ENCODE assay signal across 1 cellular context in the genomic region with DNA sequence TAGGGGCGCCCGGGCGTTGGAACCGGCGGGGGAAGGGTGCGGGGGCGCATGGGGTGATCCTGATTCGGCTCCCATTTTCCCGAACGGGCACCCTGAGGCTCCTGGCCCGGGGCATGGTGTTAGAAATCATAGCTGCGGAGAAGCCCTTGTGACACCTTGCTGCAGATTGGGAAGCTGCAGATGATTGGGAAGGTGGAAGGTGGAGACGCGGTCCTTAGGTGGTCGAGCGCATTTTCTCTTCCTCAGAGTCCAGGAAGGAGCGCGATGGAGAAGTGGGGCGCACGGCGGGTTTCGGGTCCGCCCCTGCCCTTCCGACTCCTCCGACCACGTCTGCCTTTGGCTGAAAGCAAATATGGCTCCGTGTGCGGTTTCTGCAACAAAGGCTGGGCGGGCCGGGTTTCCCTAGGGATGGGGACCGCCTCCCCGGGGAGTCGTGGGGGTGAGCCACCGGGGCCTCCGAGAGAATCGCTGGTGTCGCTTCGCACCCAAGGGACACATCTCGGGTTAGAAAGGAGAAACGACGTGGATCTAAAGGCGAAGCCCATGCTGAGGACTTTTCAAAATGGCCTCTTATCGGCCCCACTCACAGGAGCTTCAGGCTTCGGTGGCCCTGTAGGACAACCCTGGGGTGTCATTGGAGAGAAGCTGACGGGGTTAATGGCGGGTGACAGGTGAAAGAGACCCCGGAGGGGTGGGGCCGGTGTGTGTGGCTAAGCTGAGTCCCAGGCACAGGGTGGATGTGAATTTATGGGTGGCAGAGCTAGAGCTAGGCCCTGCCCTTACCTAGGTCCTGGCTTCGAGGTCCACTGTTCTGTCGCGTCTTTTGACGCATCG.
TF ChIP-seq lines count a peak whose summit lies in the region.

No MANE protein-coding gene starts in this region.

TF ChIP-seq in K562, 482 proteins besides CTCF, POLR2A, EP300 and RAD21 (continues in another document):
- TF ChIP-seq BRCA1 (IDR thresholded peaks at IDR 0.05) (no peak), BRCA1 (CRISPR knock-in tag; IDR thresholded peaks at IDR 0.05) (no peak), ZNF197 (CRISPR knock-in tag; IDR thresholded peaks at IDR 0.05; ENCODE audit: low read depth) (no peak), TSC22D4 (tag; IDR thresholded peaks at IDR 0.05) (no peak), KLF10 (CRISPR knock-in tag; IDR thresholded peaks at IDR 0.05) (no peak), ZNF121 (CRISPR knock-in tag; conservative IDR thresholded peaks at IDR 0.05) (no peak), HNRNPUL1 (IDR thresholded peaks at IDR 0.05; ENCODE audit: low read length) (no peak), HMG20B (CRISPR knock-in tag; IDR thresholded peaks at IDR 0.05) (no peak), IFI16 (CRISPR knock-in tag; IDR thresholded peaks at IDR 0.05) (no peak), SMAD1 (IDR thresholded peaks at IDR 0.05; ENCODE audit: low read depth, low read length, partially characterized antibody) (no peak), CBFA2T2 (conservative IDR thresholded peaks at IDR 0.05) (no peak), ZNF668 (CRISPR knock-in tag; IDR thresholded peaks at IDR 0.05) (no peak), HMG20A (CRISPR knock-in tag; conservative IDR thresholded peaks at IDR 0.05) (no peak), KAT8 (IDR thresholded peaks at IDR 0.05; ENCODE audit: low read depth) (no peak), RFX1 (IDR thresholded peaks at IDR 0.05) (no peak), STAT6 (CRISPR knock-in tag; IDR thresholded peaks at IDR 0.05) (no peak), GATAD2B (IDR thresholded peaks at IDR 0.05; ENCODE audit: borderline replicate concordance) (no peak), ZNF551 (CRISPR knock-in tag; IDR thresholded peaks at IDR 0.05) (no peak), BMI1 (IDR thresholded peaks at IDR 0.05; ENCODE audit: low read length) (no peak), RBM22 (IDR thresholded peaks at IDR 0.05; ENCODE audit: low read depth, low read length, poor library complexity, severe bottlenecking) (peak; percentile 20), ZNF766 (CRISPR knock-in tag; conservative IDR thresholded peaks at IDR 0.05) (peak; percentile 66), WHSC1 (IDR thresholded peaks at IDR 0.05; ENCODE audit: low read length) (no peak), ZKSCAN3 (CRISPR knock-in tag; IDR thresholded peaks at IDR 0.05) (no peak), KLF6 (CRISPR knock-in tag; IDR thresholded peaks at IDR 0.05; ENCODE audit: borderline replicate concordance) (peak; percentile 73; the same call in 1 of the 2 replicates), PRPF4 (IDR thresholded peaks at IDR 0.05; ENCODE audit: insufficient read depth, low read depth, low read length, poor library complexity, severe bottlenecking) (no peak), FOS (IDR thresholded peaks at IDR 0.05; ENCODE audit: extremely low read depth, insufficient read length) (no peak), PHF21A (IDR thresholded peaks at IDR 0.05; ENCODE audit: borderline replicate concordance, low read depth) (no peak), MEF2A (IDR thresholded peaks at IDR 0.05; ENCODE audit: control insufficient read depth, low read depth, low read length) (no peak), ZFP30 (CRISPR knock-in tag; IDR thresholded peaks at IDR 0.05; ENCODE audit: borderline replicate concordance) (no peak), CUX1 (CRISPR knock-in tag; IDR thresholded peaks at IDR 0.05) (peak; percentile 61; the same call in 1 of the 2 replicates), CBFA2T3 (IDR thresholded peaks at IDR 0.05) (no peak), FOXK1 (CRISPR knock-in tag; IDR thresholded peaks at IDR 0.05; ENCODE audit: borderline replicate concordance) (no peak), SRSF3 (IDR thresholded peaks at IDR 0.05; ENCODE audit: insufficient read depth, low read length) (no peak), CHD2 (IDR thresholded peaks at IDR 0.05; ENCODE audit: low read depth, low read length) (no peak), ARHGAP35 (IDR thresholded peaks at IDR 0.05; ENCODE audit: partially characterized antibody) (no peak), E2F6 (IDR thresholded peaks at IDR 0.05; ENCODE audit: borderline replicate concordance in 1 of 2, extremely low read depth in 1 of 2, insufficient read depth in 1 of 2, insufficient read length in 1 of 2, low read depth in 1 of 2, low read length in 1 of 2, poor library complexity in 1 of 2, severe bottlenecking in 1 of 2) (no peak), KHSRP (IDR thresholded peaks at IDR 0.05) (no peak)
- TF ChIP-seq, protein P1, sequence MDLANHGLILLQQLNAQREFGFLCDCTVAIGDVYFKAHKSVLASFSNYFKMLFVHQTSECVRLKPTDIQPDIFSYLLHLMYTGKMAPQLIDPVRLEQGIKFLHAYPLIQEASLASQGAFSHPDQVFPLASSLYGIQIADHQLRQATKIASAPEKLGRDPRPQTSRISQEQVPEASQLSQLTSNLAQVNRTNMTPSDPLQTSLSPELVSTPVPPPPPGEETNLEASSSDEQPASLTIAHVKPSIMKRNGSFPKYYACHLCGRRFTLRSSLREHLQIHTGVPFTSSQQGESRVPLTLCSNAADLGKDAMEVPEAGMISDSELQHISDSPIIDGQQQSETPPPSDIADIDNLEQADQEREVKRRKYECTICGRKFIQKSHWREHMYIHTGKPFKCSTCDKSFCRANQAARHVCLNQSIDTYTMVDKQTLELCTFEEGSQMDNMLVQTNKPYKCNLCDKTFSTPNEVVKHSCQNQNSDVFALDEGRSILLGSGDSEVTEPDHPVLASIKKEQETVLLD (IDR thresholded peaks at IDR 0.05): no peak
- TF ChIP-seq, protein P2, sequence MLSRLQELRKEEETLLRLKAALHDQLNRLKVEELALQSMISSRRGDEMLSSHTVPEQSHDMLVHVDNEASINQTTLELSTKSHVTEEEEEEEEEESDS (CRISPR knock-in tag; IDR thresholded peaks at IDR 0.05): no peak
- TF ChIP-seq, protein P3, sequence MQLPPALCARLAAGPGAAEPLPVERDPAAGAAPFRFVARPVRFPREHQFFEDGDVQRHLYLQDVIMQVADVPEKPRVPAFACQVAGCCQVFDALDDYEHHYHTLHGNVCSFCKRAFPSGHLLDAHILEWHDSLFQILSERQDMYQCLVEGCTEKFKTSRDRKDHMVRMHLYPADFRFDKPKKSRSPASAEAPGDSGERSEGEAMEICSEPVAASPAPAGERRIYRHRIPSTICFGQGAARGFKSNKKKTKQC (CRISPR knock-in tag; IDR thresholded peaks at IDR 0.05): no peak
- TF ChIP-seq, protein P4, sequence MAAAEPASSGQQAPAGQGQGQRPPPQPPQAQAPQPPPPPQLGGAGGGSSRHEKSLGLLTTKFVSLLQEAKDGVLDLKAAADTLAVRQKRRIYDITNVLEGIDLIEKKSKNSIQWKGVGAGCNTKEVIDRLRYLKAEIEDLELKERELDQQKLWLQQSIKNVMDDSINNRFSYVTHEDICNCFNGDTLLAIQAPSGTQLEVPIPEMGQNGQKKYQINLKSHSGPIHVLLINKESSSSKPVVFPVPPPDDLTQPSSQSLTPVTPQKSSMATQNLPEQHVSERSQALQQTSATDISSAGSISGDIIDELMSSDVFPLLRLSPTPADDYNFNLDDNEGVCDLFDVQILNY (CRISPR knock-in tag; IDR thresholded peaks at IDR 0.05): no peak
- TF ChIP-seq, protein P5, sequence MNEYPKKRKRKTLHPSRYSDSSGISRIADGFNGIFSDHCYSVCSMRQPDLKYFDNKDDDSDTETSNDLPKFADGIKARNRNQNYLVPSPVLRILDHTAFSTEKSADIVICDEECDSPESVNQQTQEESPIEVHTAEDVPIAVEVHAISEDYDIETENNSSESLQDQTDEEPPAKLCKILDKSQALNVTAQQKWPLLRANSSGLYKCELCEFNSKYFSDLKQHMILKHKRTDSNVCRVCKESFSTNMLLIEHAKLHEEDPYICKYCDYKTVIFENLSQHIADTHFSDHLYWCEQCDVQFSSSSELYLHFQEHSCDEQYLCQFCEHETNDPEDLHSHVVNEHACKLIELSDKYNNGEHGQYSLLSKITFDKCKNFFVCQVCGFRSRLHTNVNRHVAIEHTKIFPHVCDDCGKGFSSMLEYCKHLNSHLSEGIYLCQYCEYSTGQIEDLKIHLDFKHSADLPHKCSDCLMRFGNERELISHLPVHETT (CRISPR knock-in tag; conservative IDR thresholded peaks at IDR 0.05 in 1 of 2, IDR thresholded peaks at IDR 0.05 in 1 of 2): no peak; a peak in 1 of 4 replicates
- TF ChIP-seq, protein P6, sequence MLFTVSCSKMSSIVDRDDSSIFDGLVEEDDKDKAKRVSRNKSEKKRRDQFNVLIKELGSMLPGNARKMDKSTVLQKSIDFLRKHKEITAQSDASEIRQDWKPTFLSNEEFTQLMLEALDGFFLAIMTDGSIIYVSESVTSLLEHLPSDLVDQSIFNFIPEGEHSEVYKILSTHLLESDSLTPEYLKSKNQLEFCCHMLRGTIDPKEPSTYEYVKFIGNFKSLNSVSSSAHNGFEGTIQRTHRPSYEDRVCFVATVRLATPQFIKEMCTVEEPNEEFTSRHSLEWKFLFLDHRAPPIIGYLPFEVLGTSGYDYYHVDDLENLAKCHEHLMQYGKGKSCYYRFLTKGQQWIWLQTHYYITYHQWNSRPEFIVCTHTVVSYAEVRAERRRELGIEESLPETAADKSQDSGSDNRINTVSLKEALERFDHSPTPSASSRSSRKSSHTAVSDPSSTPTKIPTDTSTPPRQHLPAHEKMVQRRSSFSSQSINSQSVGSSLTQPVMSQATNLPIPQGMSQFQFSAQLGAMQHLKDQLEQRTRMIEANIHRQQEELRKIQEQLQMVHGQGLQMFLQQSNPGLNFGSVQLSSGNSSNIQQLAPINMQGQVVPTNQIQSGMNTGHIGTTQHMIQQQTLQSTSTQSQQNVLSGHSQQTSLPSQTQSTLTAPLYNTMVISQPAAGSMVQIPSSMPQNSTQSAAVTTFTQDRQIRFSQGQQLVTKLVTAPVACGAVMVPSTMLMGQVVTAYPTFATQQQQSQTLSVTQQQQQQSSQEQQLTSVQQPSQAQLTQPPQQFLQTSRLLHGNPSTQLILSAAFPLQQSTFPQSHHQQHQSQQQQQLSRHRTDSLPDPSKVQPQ (CRISPR knock-in tag; IDR thresholded peaks at IDR 0.05; ENCODE audit: borderline replicate concordance): no peak
- TF ChIP-seq, protein P7, sequence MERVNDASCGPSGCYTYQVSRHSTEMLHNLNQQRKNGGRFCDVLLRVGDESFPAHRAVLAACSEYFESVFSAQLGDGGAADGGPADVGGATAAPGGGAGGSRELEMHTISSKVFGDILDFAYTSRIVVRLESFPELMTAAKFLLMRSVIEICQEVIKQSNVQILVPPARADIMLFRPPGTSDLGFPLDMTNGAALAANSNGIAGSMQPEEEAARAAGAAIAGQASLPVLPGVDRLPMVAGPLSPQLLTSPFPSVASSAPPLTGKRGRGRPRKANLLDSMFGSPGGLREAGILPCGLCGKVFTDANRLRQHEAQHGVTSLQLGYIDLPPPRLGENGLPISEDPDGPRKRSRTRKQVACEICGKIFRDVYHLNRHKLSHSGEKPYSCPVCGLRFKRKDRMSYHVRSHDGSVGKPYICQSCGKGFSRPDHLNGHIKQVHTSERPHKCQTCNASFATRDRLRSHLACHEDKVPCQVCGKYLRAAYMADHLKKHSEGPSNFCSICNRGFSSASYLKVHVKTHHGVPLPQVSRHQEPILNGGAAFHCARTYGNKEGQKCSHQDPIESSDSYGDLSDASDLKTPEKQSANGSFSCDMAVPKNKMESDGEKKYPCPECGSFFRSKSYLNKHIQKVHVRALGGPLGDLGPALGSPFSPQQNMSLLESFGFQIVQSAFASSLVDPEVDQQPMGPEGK (CRISPR knock-in tag; IDR thresholded peaks at IDR 0.05; ENCODE audit: borderline replicate concordance): no peak; the same call in 1 of the 2 replicates
